ENCODE assay signal across 11 cellular contexts in the genomic region with DNA sequence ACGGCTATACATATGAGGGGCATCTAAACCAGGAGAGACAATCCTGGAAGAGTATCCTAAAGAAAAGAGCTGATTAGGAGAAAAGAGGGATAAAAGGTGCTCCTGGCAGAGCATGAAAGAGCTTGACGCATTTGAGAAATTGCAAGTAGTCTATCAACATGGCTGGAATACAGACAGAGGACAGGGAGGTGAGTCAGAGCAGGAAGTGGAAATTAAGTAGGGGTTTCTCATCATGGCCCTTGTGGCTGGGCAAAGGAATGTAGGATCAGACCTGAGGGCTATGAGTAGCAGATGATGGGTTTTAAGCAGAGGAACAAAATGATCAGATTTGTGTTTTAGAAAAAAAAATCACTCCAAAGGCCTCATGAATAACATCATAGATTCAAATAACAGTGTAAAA. TPM values are rescaled to one million over a fixed set of nuclear protein-coding genes. Genes with fewer than 3 reads are reported as not detected.
DNase-seq lines count a peak whose midpoint lies in the region; ATAC-seq lines count a peak whose summit lies in the region.
"Had no signal": no experiment of that assay in that cellular context is flagged by ENCODE, and none has a peak within 500 bp of the region (broad histone marks: within the 10 kb centered on the region; RNA-seq: fewer than 3 reads in every experiment).

No MANE protein-coding gene starts in this region.

- peak overlapping the region; percentile 76 for H3K9ac ChIP-seq in skeletal muscle satellite cell (ENCODE audit: low read depth, low read length)

- H3K9me3 ChIP-seq in skeletal muscle satellite cell (replicated peaks; ENCODE audit: low read length), result no peaks in the 10 kb centered on the region

- H3K36me3 ChIP-seq in skeletal muscle satellite cell (ENCODE audit: insufficient read depth, low read length), result no peaks in the 10 kb centered on the region

- ATAC-seq in activated CD4-positive, CD25-positive, alpha-beta regulatory T cell treated with anti-CD3 and anti-CD28 coated beads, Interleukin-2, amount 50 U/mL, for 24 hours, result peak; percentile 41 to 49
- ATAC-seq in GM21423 (IDR thresholded peaks at IDR 0.05; ENCODE audit: unreplicated experiment), result no peak

- H3K4me3 ChIP-seq in skeletal muscle satellite cell (ENCODE audit: low read length), result peak overlapping the region; percentile 16
- H3K4me3 ChIP-seq: lung had no signal

- peaks cover 53% of the 10 kb centered on the region for H3K4me1 ChIP-seq in skeletal muscle satellite cell (ENCODE audit: control insufficient read depth, insufficient read depth, low read length)

- no peak for DNase-seq in activated CD4-positive, CD25-positive, alpha-beta regulatory T cell treated with anti-CD3 and anti-CD28 coated beads, Interleukin-2, amount 50 U/mL, for 72 hours
- DNase-seq in RPMI7951 (ENCODE audit: low read depth), result peak; percentile 96
- DNase-seq in fibroblast of gingiva (ENCODE audit: low read depth), result peak; percentile 59
- no peak for DNase-seq in NCI-H510A treated with DMSO at 0.1 percent for 48 hours (lab: John Stamatoyannopoulos, UW)
- DNase-seq in stimulated activated CD4-positive, alpha-beta T cell treated with anti-CD3 and anti-CD28 coated beads, Interleukin-12 subunit alpha, Interleukin-12 subunit beta, amount 100 ng/mL, for 4 hours, result no peak
- DNase-seq: NK-92 treated with Interleukin-12 subunit alpha and Interleukin-12 subunit beta, amount 100 ng/mL, for 24 hours; T-helper 9 cell had no signal

- H3K4me2 ChIP-seq in skeletal muscle satellite cell (ENCODE audit: low read length), result peak overlapping the region; percentile 30

- H3K27me3 ChIP-seq in skeletal muscle satellite cell (ENCODE audit: control insufficient read depth, insufficient read depth, low read length), result no peaks in the 10 kb centered on the region

RNA-seq across cellular contexts. Expression of gene UGP2, which starts 49.2 kb away (rescaled TPM):
- 243 and 267 TPM in 2 replicates for total RNA-seq in RPMI7951 (2014; rRNA removed; shearing (Covaris generic))
- 244 and 437 TPM in 2 replicates for total RNA-seq in skeletal muscle satellite cell (2012; rRNA removed)

Comparison
In these comparisons a context has a peak if more than half of its experiments do, and no peak if none do; other contexts are left out.
1. DNase-seq: peak in RPMI7951 (single experiment) and fibroblast of gingiva (single experiment); none in activated CD4-positive, CD25-positive, alpha-beta regulatory T cell treated with anti-CD3 and anti-CD28 coated beads, Interleukin-2, amount 50 U/mL, for 72 hours (single experiment), NCI-H510A treated with DMSO at 0.1 percent for 48 hours (single experiment) and stimulated activated CD4-positive, alpha-beta T cell treated with anti-CD3 and anti-CD28 coated beads, Interleukin-12 subunit alpha, Interleukin-12 subunit beta, amount 100 ng/mL, for 4 hours (single experiment).